Comparison of ENCODE assay signal across 22 cellular contexts in the genomic region with DNA sequence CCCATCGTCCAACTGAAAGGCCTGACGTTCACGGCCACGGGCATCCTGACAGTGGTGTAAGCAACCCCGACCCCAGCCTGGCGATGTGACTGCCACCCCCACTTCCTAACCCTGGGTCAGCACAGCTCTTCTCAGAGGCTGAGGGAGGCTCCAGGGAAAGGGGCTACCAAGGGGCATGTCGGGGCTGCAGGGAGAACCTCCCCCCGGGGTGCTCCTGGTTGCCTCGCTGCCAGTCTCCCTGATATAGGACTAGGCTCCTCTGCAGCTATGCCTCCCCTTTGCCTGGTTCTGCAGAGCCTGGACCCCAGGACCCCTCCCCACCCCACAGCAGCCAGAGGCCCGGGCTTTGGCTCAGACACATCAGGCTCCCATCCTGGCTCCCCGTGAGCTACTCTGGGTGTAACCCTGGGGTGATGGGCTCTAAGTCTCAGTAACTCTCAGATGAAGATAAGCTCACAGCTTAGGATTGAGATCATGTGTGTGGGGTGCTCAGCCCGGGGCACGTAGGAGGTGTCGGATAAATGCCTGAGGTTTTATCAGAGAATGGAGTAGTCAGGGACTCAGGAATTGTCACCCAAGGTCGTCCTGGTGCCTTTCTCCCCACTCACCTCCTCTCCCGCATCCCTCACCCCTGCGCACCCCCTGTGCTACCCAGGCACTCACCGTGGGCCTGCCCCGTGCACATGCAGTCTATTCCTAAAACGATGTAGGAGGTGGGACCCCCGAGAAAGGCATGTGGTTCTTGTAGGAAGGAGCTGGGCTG. TPM values are rescaled to one million over a fixed set of nuclear protein-coding genes. Genes with fewer than 3 reads are reported as not detected.
DNase-seq lines count a peak whose midpoint lies in the region; ATAC-seq and TF ChIP-seq lines count a peak whose summit lies in the region.
"Had no signal": no experiment of that assay in that cellular context is flagged by ENCODE, and none has a peak within 500 bp of the region (broad histone marks: within the 10 kb centered on the region; RNA-seq: fewer than 3 reads in every experiment).

No MANE protein-coding gene starts in this region.

- no peaks in the 10 kb centered on the region for H3K79me1 ChIP-seq in neuronal stem cell (ENCODE audit: low read depth, low read length)

- H3K27me3 Mint-ChIP-seq in WTC11 (ENCODE audit: low read depth): no peaks in the 10 kb centered on the region; the same call in 1 of the 2 replicates

- H4K20me1 ChIP-seq in Karpas-422 (ENCODE audit: insufficient read depth, low read depth, low read length): no peaks in the 10 kb centered on the region

- H3K4me1 ChIP-seq in Karpas-422 (ENCODE audit: low read length) (peaks cover 15% of the 10 kb centered on the region), neuronal stem cell (ENCODE audit: control insufficient read depth in 2 of 2, insufficient read depth in 1 of 2, low read depth in 1 of 2, low read length in 2 of 2) (no peaks in the 10 kb centered on the region)

- H2AK5ac ChIP-seq in neuronal stem cell (ENCODE audit: low read depth, low read length): peak overlapping the region; percentile 75

- no peaks in the 10 kb centered on the region for H3K79me2 ChIP-seq in Karpas-422 (ENCODE audit: low read length)

- H3K9ac ChIP-seq in Karpas-422 (ENCODE audit: low read length) (peak overlapping the region; percentile 75), neuronal stem cell (ENCODE audit: low read depth, low read length, poor library complexity) (peak overlapping the region; percentile 70)
- H3K9ac ChIP-seq: KMS-11 had no signal

- no peaks in the 10 kb centered on the region for H3K9me2 ChIP-seq in Karpas-422 (replicated peaks; ENCODE audit: insufficient read depth, low read length)

- no peaks in the 10 kb centered on the region for H3K9me3 ChIP-seq in Karpas-422 (ENCODE audit: low read length)
- no peaks in the 10 kb centered on the region for H3K9me3 ChIP-seq in WERI-Rb-1 (ENCODE audit: severe bottlenecking)
- peaks cover 0 to 5% of the 10 kb centered on the region in 2 donors for H3K9me3 ChIP-seq in neuronal stem cell (replicated peaks in 1 of 2; ENCODE audit: control insufficient read depth in 2 of 2, insufficient read depth in 1 of 2, low read depth in 1 of 2, low read length in 2 of 2)

- no peak overlapping the region for H3K23ac ChIP-seq in neuronal stem cell (ENCODE audit: low read depth, low read length, poor library complexity)

- H2BK120ac ChIP-seq in neuronal stem cell (ENCODE audit: low read depth, low read length): no peak overlapping the region

- DNase-seq in AG10803 (ENCODE audit: low read depth): no peak
- DNase-seq in Karpas-422: no peak
- DNase-seq in WERI-Rb-1: peak; percentile 19
- no peak for DNase-seq in neuronal stem cell (ENCODE audit: low spot score)
- no peak for DNase-seq in WTC11 (ENCODE audit: low spot score)
- DNase-seq in activated CD4-positive, CD25-positive, alpha-beta regulatory T cell (lab: John Stamatoyannopoulos, UW): no peak
- DNase-seq: activated CD4-positive, alpha-beta T cell treated with anti-CD3 and anti-CD28 coated beads, Interleukin-2, amount 10 ng/mL, durations not matched to agents 24 days and 14 days; activated naive CD4-positive, alpha-beta T cell treated with Interleukin-2 at 50 U/mL for 16 hours; activated T-cell treated with anti-CD3 and anti-CD28 coated beads for 4 hours; DND-41; erythroblast; NCI-H1436 treated with DMSO at 0.1 percent for 48 hours; SIG-M5; T-helper 9 cell had no signal

- peaks cover 11% of the 10 kb centered on the region for H3K9me3 Mint-ChIP-seq in WTC11
- H3K9me3 Mint-ChIP-seq: mesothelial cell of epicardium had no signal

- no peak for TF ChIP-seq CTCF in AG10803 (conservative IDR thresholded peaks at IDR 0.05; ENCODE audit: low read length)
- no peak for TF ChIP-seq CTCF in WERI-Rb-1 (IDR thresholded peaks at IDR 0.05; ENCODE audit: low read depth, low read length)
- no peak for TF ChIP-seq CTCF in WTC11 (IDR thresholded peaks at IDR 0.05)

- peak overlapping the region; percentile 82 for H3K14ac ChIP-seq in neuronal stem cell (ENCODE audit: low read length)

- H3K27me3 ChIP-seq in Karpas-422 (ENCODE audit: low read length) (no peaks in the 10 kb centered on the region), WERI-Rb-1 (ENCODE audit: insufficient read depth, low read depth, severe bottlenecking) (peaks cover 3% of the 10 kb centered on the region), neuronal stem cell (ENCODE audit: control insufficient read depth in 3 of 3, insufficient read depth in 3 of 3, low read depth in 1 of 3, low read length in 3 of 3) (no peaks in the 10 kb centered on the region)

- H3K27ac ChIP-seq in Karpas-422 (ENCODE audit: low read length) (no peak overlapping the region), WERI-Rb-1 (no peak overlapping the region), neuronal stem cell (replicated peaks; ENCODE audit: low read length) (no peak overlapping the region)
- H3K27ac ChIP-seq: HL-60, KMS-11 had no signal

- H2BK12ac ChIP-seq in neuronal stem cell (ENCODE audit: low read length): no peak overlapping the region

- H4K8ac ChIP-seq in neuronal stem cell (ENCODE audit: low read depth, low read length): no peak overlapping the region

- H3K36me3 Mint-ChIP-seq in WTC11: no peaks in the 10 kb centered on the region
- H3K36me3 Mint-ChIP-seq: mesothelial cell of epicardium had no signal

- H4K91ac ChIP-seq in neuronal stem cell (ENCODE audit: low read depth, low read length, poor library complexity): no peak overlapping the region

- H2BK15ac ChIP-seq in neuronal stem cell (ENCODE audit: low read length): no peak overlapping the region

- ATAC-seq in WTC11 (no peak), HG03097 (IDR thresholded peaks at IDR 0.05; ENCODE audit: low FRiP score, unreplicated experiment) (no peak), HG03108 (IDR thresholded peaks at IDR 0.05; ENCODE audit: unreplicated experiment) (no peak)

- no peaks in the 10 kb centered on the region for H3K36me3 ChIP-seq in Karpas-422 (ENCODE audit: insufficient read depth, low read length)
- H3K36me3 ChIP-seq in WERI-Rb-1: no peaks in the 10 kb centered on the region
- no peaks in the 10 kb centered on the region for H3K36me3 ChIP-seq in neuronal stem cell (replicated peaks in 1 of 2; ENCODE audit: control insufficient read depth in 2 of 2, insufficient read depth in 2 of 2, low read length in 2 of 2)

- H3K4me1 Mint-ChIP-seq in WTC11: no peaks in the 10 kb centered on the region
- H3K4me1 Mint-ChIP-seq: mesothelial cell of epicardium had no signal

- POLR2A ChIA-PET in WTC11 (lab: Charles Lee): interaction anchor here (0.6 kb wide), 1 partner anchor 330 kb away, joined by 3 read pairs; a partner anchor contains a TSS

- H3K4me3 Mint-ChIP-seq in WTC11: no peak overlapping the region
- H3K4me3 Mint-ChIP-seq: activated CD4-positive, alpha-beta T cell treated with anti-CD3 and anti-CD28 coated beads, Interleukin-2, amount 10 ng/mL, durations not matched to agents 24 days and 14 days; mesothelial cell of epicardium had no signal

- H3K4ac ChIP-seq in neuronal stem cell (ENCODE audit: low read length): no peak overlapping the region

- H2AFZ ChIP-seq in Karpas-422 (ENCODE audit: low read length) (peak overlapping the region; percentile 92; the same call in 1 of the 2 replicates), neuronal stem cell (ENCODE audit: low read length) (peak overlapping the region; percentile 38)

- no peak overlapping the region for H3K27ac Mint-ChIP-seq in WTC11
- H3K27ac Mint-ChIP-seq: activated CD4-positive, alpha-beta T cell treated with anti-CD3 and anti-CD28 coated beads, Interleukin-2, amount 10 ng/mL, durations not matched to agents 24 days and 14 days; mesothelial cell of epicardium had no signal

- H3K4me2 ChIP-seq in Karpas-422 (ENCODE audit: low read depth, low read length, poor library complexity, severe bottlenecking) (peak overlapping the region; percentile 81), neuronal stem cell (ENCODE audit: insufficient read depth, low read length, poor library complexity, severe bottlenecking) (no peak overlapping the region)
- H3K4me2 ChIP-seq: KMS-11 had no signal

- H3K18ac ChIP-seq in neuronal stem cell (ENCODE audit: low read length): peak overlapping the region; percentile 71

- CTCF ChIA-PET in WTC11 (lab: Charles Lee): interaction anchor here (0.9 to 1.3 kb wide), 2 partner anchors 21 to 39 kb away, joined by 3 to 9 read pairs; a partner anchor contains a TSS

- H2BK5ac ChIP-seq in neuronal stem cell (ENCODE audit: low read length): peak overlapping the region; percentile 53

- H3K4me3 ChIP-seq in AG10803 (ENCODE audit: low read length) (peak overlapping the region; percentile 55), Karpas-422 (ENCODE audit: low read length) (peak overlapping the region; percentile 69), WERI-Rb-1 (ENCODE audit: low read depth, low read length) (no peak overlapping the region), neuronal stem cell (ENCODE audit: low read length in 2 of 2) (peak overlapping the region in 1 of 2 donors; percentile 44)

- WGBS in neuronal stem cell (ENCODE audit: extremely low coverage in 2 of 2, insufficient read length in 2 of 2, insufficient replicate concordance in 1 of 2), 2 donors: no CpG with 5 or more reads among the region's 21 CpGs

RNA-seq across cellular contexts. Expression of a gene that starts 10.6 kb away (rescaled TPM):
- total RNA-seq in Karpas-422 (2014; rRNA removed; shearing (Covaris generic); ENCODE audit: low replicate concordance): not detected in 2 replicates
- not detected for polyA plus RNA-seq in neuronal stem cell (2013, experiment 1 of 2)
- not detected for polyA plus RNA-seq in neuronal stem cell (2013, experiment 2 of 2)
- total RNA-seq in WTC11 (2021): not detected in 3 replicates
- total RNA-seq: activated CD4-positive, alpha-beta T cell treated with anti-CD3 and anti-CD28 coated beads, Interleukin-2, amount 10 ng/mL, durations not matched to agents 24 days and 14 days; dermis microvascular lymphatic vessel endothelial cell; mesothelial cell of epicardium had no signal
- polyA plus RNA-seq: keratinocyte, neural cell had no signal

RNA-seq across cellular contexts. Expression of a gene that starts 24.4 kb away (rescaled TPM):
- total RNA-seq in Karpas-422 (2014; rRNA removed; shearing (Covaris generic); ENCODE audit: low replicate concordance): not detected in 2 replicates
- polyA plus RNA-seq in neuronal stem cell (2013, experiment 1 of 2): not detected
- 0.18 TPM for polyA plus RNA-seq in neuronal stem cell (2013, experiment 2 of 2)
- total RNA-seq in WTC11 (2021): 0.48 to 1.0 TPM in 2 of 3 replicates, not detected in the other
- total RNA-seq: activated CD4-positive, alpha-beta T cell treated with anti-CD3 and anti-CD28 coated beads, Interleukin-2, amount 10 ng/mL, durations not matched to agents 24 days and 14 days; dermis microvascular lymphatic vessel endothelial cell; mesothelial cell of epicardium had no signal
- polyA plus RNA-seq: keratinocyte, neural cell had no signal

RNA-seq across cellular contexts. Expression of a gene that starts 38.8 kb away (rescaled TPM):
- not detected in 2 replicates for total RNA-seq in Karpas-422 (2014; rRNA removed; shearing (Covaris generic); ENCODE audit: low replicate concordance)
- polyA plus RNA-seq in neuronal stem cell (2013, experiment 1 of 2): 1.4 TPM
- 1.3 TPM for polyA plus RNA-seq in neuronal stem cell (2013, experiment 2 of 2)
- 0.48 to 0.71 TPM (median 0.50 TPM) in 3 replicates for total RNA-seq in WTC11 (2021)

RNA-seq across cellular contexts. Expression of a gene that starts 48.8 kb away (rescaled TPM):
- 0.52 TPM in 1 of 2 replicates, not detected in the other for total RNA-seq in Karpas-422 (2014; rRNA removed; shearing (Covaris generic); ENCODE audit: low replicate concordance)
- polyA plus RNA-seq in neuronal stem cell (2013, experiment 1 of 2): not detected
- polyA plus RNA-seq in neuronal stem cell (2013, experiment 2 of 2): not detected
- 0.25 to 0.33 TPM (median 0.32 TPM) in 3 replicates for total RNA-seq in WTC11 (2021)
- total RNA-seq: mesothelial cell of epicardium had no signal
- polyA plus RNA-seq: neural cell had no signal

RNA-seq across cellular contexts. Expression of a gene that starts 55.5 kb away (rescaled TPM):
- total RNA-seq in Karpas-422 (2014; rRNA removed; shearing (Covaris generic); ENCODE audit: low replicate concordance): 1.5 and 2.3 TPM in 2 replicates
- 6.0 TPM for polyA plus RNA-seq in neuronal stem cell (2013, experiment 1 of 2)
- 5.6 TPM for polyA plus RNA-seq in neuronal stem cell (2013, experiment 2 of 2)
- 11.3 to 13.2 TPM (median 13.0 TPM) in 3 replicates for total RNA-seq in WTC11 (2021)
